Comparison of ENCODE assay signal across 1 cellular context in genomic region chr9:126454795-126455194, GRCh38.
TF ChIP-seq lines count a peak whose summit lies in the region.

No MANE protein-coding gene starts in this region.

TF ChIP-seq in H1, 55 proteins besides CTCF, POLR2A, EP300 and RAD21 (continued from another document):
- TF ChIP-seq CHD7 (IDR thresholded peaks at IDR 0.05; ENCODE audit: insufficient replicate concordance, low read length) (no peak), MAX (IDR thresholded peaks at IDR 0.05) (no peak), CHD1 (IDR thresholded peaks at IDR 0.05; ENCODE audit: low read depth, low read length) (no peak)
